In the genomic region with DNA sequence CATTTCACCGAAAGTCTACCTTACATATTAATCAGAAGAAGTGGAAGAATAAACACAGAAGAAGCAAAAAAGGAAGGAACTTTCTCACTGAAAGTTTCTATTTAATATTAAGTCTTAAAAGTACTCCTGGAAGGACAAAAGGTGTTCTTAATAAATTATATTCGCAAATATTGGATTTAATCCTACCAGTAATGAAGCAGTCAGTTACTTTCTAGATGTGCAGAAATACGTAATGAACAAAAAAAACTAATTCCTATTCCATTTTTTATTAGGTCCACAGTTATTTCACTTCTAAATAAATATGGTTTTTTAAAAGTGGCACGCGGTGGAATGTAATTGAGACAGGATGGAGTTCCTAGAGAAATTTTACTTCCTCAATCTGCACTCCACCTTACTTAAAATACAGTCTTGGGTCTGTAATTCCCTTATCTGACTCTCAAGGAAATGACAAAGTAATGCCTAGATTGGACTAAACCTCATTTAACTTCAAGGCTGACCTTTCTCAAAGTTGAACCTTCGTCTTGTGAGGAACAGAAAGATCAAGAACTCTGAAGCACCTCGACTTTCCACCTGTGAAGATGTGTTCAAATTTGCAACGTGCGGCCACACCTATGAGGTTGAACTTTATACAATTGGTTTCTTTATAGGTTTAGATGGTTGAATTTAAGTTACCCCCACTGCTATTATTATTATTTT, we compare ENCODE assay signal across 8 cellular contexts. TPM values are rescaled to one million over a fixed set of nuclear protein-coding genes. Genes with fewer than 3 reads are reported as not detected.
A peak's percentile ranks its signal among the peaks of the same experiment; 100 is the strongest.
DNase-seq lines count a peak whose midpoint lies in the region; ATAC-seq and TF ChIP-seq lines count a peak whose summit lies in the region.

No MANE protein-coding gene starts in this region.

- peak overlapping the region; percentile 93 for H2BK120ac ChIP-seq in trophoblast cell (ENCODE audit: insufficient read depth, low read length, poor library complexity)

- no peak overlapping the region for H3K9ac ChIP-seq in trophoblast cell (ENCODE audit: low read length)

- no peak overlapping the region for H2BK5ac ChIP-seq in trophoblast cell (ENCODE audit: low read depth, low read length, poor library complexity)

- H3K23ac ChIP-seq in trophoblast cell (ENCODE audit: low read length), result no peak overlapping the region

- H3K4me3 ChIP-seq in GM12864 (ENCODE audit: low read depth, low read length) (peak overlapping the region; percentile 61), Panc1 (ENCODE audit: low read depth in 2 of 2, low read length in 2 of 2) (peak overlapping the region; percentile 69 to 80), epithelial cell of esophagus (ENCODE audit: low read length) (peak overlapping the region; percentile 60), trophoblast cell (ENCODE audit: low read depth, low read length) (peak overlapping the region; percentile 83)

- H3K79me2 ChIP-seq in trophoblast cell (ENCODE audit: control insufficient read depth, insufficient read depth, low read length, poor library complexity), result peaks cover 13% of the 10 kb centered on the region

- peaks cover 15% of the 10 kb centered on the region for H3K79me1 ChIP-seq in trophoblast cell (ENCODE audit: low read length)

- TF ChIP-seq CTCF in GM12864 (IDR thresholded peaks at IDR 0.05; ENCODE audit: low read depth, low read length, missing control alignments) (no peak), Panc1 (IDR thresholded peaks at IDR 0.05) (no peak), epithelial cell of esophagus (IDR thresholded peaks at IDR 0.05; ENCODE audit: insufficient read depth, low read depth, low read length, missing control alignments) (no peak)

- H4K91ac ChIP-seq in trophoblast cell (ENCODE audit: low read depth, low read length), result peak overlapping the region; percentile 93

- H3K18ac ChIP-seq in trophoblast cell (ENCODE audit: low read length), result no peak overlapping the region

- intact Hi-C loops in Panc1 (cut with micrococcal nuclease; ENCODE audit: unreplicated experiment), result loop anchor here (5.0 kb wide), 2 partner anchors 61 to 161 kb away; no protein-coding TSS in a partner anchor

- H3K9me3 ChIP-seq in Panc1 (ENCODE audit: control insufficient read depth, insufficient read depth, low read depth, low read length) (no peaks in the 10 kb centered on the region), trophoblast cell (ENCODE audit: insufficient read depth, low read depth, low read length) (peaks cover 2% of the 10 kb centered on the region)

- H3K14ac ChIP-seq in trophoblast cell (ENCODE audit: low read length), result no peak overlapping the region

- in situ Hi-C loops in Panc1 (cut with HindIII; ENCODE audit: low pct_unique_long_range_greater_than_20kb, low sequenced_read_pairs), result no loop called here

- H2AFZ ChIP-seq in trophoblast cell (ENCODE audit: insufficient read depth, low read length, poor library complexity), result no peak overlapping the region

- CTCF ChIA-PET in Panc1 (lab: Charles Lee), result no interaction called here

- H2AK5ac ChIP-seq in trophoblast cell (ENCODE audit: low read length), result no peak overlapping the region

- WGBS in trophoblast cell (ENCODE audit: extremely low coverage, insufficient coverage, insufficient read length), result no CpG with 5 or more reads among the region's 9 CpGs

- H3K4ac ChIP-seq in trophoblast cell (ENCODE audit: low read depth, low read length), result no peak overlapping the region

- BruUV-seq in Panc1 (replicated peaks; lab: Mats Ljungman, UMichigan), result TSS peak; percentile 88

- H3K27me3 ChIP-seq in Panc1 (ENCODE audit: control insufficient read depth, insufficient read depth, low read length), result no peaks in the 10 kb centered on the region
- no peaks in the 10 kb centered on the region for H3K27me3 ChIP-seq in trophoblast cell (ENCODE audit: insufficient read depth, low read length)

- peak overlapping the region; percentile 98 for H3K27ac ChIP-seq in Panc1 (ENCODE audit: low read length)
- H3K27ac ChIP-seq in trophoblast cell (ENCODE audit: low read depth, low read length), result peak overlapping the region; percentile 97

- peaks cover 29% of the 10 kb centered on the region for H3K4me1 ChIP-seq in Panc1 (ENCODE audit: control insufficient read depth, insufficient read depth, low read length)
- H3K4me1 ChIP-seq in trophoblast cell (ENCODE audit: control insufficient read depth in 1 of 2, insufficient read depth in 2 of 2, low read length in 2 of 2), result peaks cover 32 to 36% of the 10 kb centered on the region in 2 experiments

- ATAC-seq in Panc1, result no peak
- no peak for ATAC-seq in GM18873 (IDR thresholded peaks at IDR 0.05; ENCODE audit: low FRiP score, unreplicated experiment)
- ATAC-seq in HG03135 (IDR thresholded peaks at IDR 0.05; ENCODE audit: unreplicated experiment), result no peak

- POLR2A ChIA-PET in Panc1 (lab: Charles Lee), result no interaction called here

- H4K12ac ChIP-seq in trophoblast cell (ENCODE audit: low read depth, low read length), result no peak overlapping the region

- no peak for DNase-seq in GM12864 (ENCODE audit: low read depth)
- no peak for DNase-seq in Panc1 (ENCODE audit: low read depth, low spot score)
- DNase-seq in epithelial cell of esophagus (ENCODE audit: low read depth), result no peak
- DNase-seq in trophoblast cell, result no peak
- DNase-seq in medulla oblongata (ENCODE audit: extremely low spot score), result no peak
- DNase-seq in NCI-H1105 treated with DMSO at 0.1 percent for 48 hours (lab: John Stamatoyannopoulos, UW), result no peak

- H2BK12ac ChIP-seq in trophoblast cell (ENCODE audit: low read length), result no peak overlapping the region

- H4K8ac ChIP-seq in trophoblast cell (ENCODE audit: low read depth, low read length), result peak overlapping the region; percentile 92

- H3K36me3 ChIP-seq in Panc1 (ENCODE audit: control insufficient read depth, insufficient read depth, low read length) (0 out of 2 replicates have a peak, but pooled peaks cover 2% of the 10 kb centered on the region), trophoblast cell (ENCODE audit: control insufficient read depth in 1 of 2, insufficient read depth in 2 of 2, low read length in 2 of 2) (no peaks in the 10 kb centered on the region)

- peak overlapping the region; percentile 59 for H3K4me2 ChIP-seq in trophoblast cell (ENCODE audit: low read length)

RNA-seq across cellular contexts. Expression of a gene that starts 1.1 kb away (rescaled TPM):
- total RNA-seq in Panc1 (2021; ENCODE audit: unreplicated experiment), result 56.7 TPM
- 32.2 TPM for polyA plus RNA-seq in Panc1 (2012; ENCODE audit: insufficient read length)
- polyA plus RNA-seq in trophoblast cell (2013), result 30.3 and 31.3 TPM in 2 replicates
